In genomic region chr18:24014986-24015896, GRCh38 we compare ENCODE assay signal across 1 cellular context.
TF ChIP-seq lines count a peak whose summit lies in the region.

No MANE protein-coding gene starts in this region.

TF ChIP-seq in GM12878, 131 proteins besides CTCF, POLR2A, EP300 and RAD21 (continued from another document):
- TF ChIP-seq NKRF (conservative IDR thresholded peaks at IDR 0.05) (no peak), NR2C1 (IDR thresholded peaks at IDR 0.05) (no peak), PKNOX1 (IDR thresholded peaks at IDR 0.05) (0 out of 2 replicates have a peak, but pooled peaks have one; percentile 25), CBX3 (IDR thresholded peaks at IDR 0.05; ENCODE audit: borderline replicate concordance, low read depth) (no peak), NR2F1 (conservative IDR thresholded peaks at IDR 0.05) (0 out of 2 replicates have a peak, but pooled peaks have one; percentile 6), MAX (IDR thresholded peaks at IDR 0.05; ENCODE audit: low read depth, low read length) (peak; percentile 39; the same call in 1 of the 2 replicates), SIX5 (IDR thresholded peaks at IDR 0.05; ENCODE audit: low read depth, low read length, severe bottlenecking) (no peak), ZBTB33 (IDR thresholded peaks at IDR 0.05) (no peak), CEBPB (IDR thresholded peaks at IDR 0.05; ENCODE audit: borderline replicate concordance in 1 of 2, low read depth in 2 of 2, low read length in 2 of 2) (no peak), SPI1 (IDR thresholded peaks at IDR 0.05; ENCODE audit: borderline replicate concordance, insufficient read depth, low read depth, low read length) (no peak), BHLHE40 (IDR thresholded peaks at IDR 0.05; ENCODE audit: borderline replicate concordance in 1 of 2, low read depth in 2 of 2, low read length in 1 of 2) (peak; percentile 34 to 60; a peak in 2 of 4 replicates), ZNF274 (IDR thresholded peaks at IDR 0.05; ENCODE audit: insufficient read depth, insufficient read length) (no peak), BACH1 (IDR thresholded peaks at IDR 0.05; ENCODE audit: borderline replicate concordance) (peak; percentile 51), SREBF1 (IDR thresholded peaks at IDR 0.05; ENCODE audit: low read length) (no peak), JUND (IDR thresholded peaks at IDR 0.05; ENCODE audit: low read depth, low read length) (no peak), HDAC6 (IDR thresholded peaks at IDR 0.05; ENCODE audit: unreplicated experiment) (no peak), NFXL1 (IDR thresholded peaks at IDR 0.05; ENCODE audit: borderline replicate concordance) (no peak), FOS (IDR thresholded peaks at IDR 0.05; ENCODE audit: borderline replicate concordance, extremely low read depth, insufficient read length) (no peak), PRDM15 (CRISPR knock-in tag; IDR thresholded peaks at IDR 0.05) (0 out of 2 replicates have a peak, but pooled peaks have one; percentile 33), TAF1 (IDR thresholded peaks at IDR 0.05; ENCODE audit: borderline replicate concordance, low read depth, low read length) (peak; percentile 19; the same call in 1 of the 2 replicates), ZNF592 (IDR thresholded peaks at IDR 0.05) (no peak), MTA2 (IDR thresholded peaks at IDR 0.05; ENCODE audit: low read depth) (no peak), HDGF (IDR thresholded peaks at IDR 0.05) (0 out of 2 replicates have a peak, but pooled peaks have one; percentile 58)
TF ChIP-seq in GM12878: peak in this region for 10.
